Comparison of ENCODE assay signal across 15 cellular contexts in the genomic region with DNA sequence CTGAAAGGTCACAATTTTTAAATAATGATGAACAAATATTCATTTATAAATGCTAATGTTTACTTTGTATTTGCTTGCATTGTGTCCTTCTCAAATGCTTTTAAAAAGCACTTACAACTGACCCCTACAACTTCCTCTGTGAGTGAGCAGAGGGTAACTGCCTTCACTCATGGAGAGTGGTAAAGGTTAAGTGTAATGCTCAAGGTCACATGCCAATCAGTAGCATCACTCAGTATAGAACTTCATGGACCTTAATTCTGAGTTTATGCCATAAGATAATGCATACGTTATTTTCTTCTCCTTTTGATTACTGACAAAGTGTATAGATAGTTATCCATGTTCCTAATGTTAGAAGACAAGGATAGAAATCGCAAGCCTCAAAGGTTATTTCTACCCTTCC.
"Had no signal": no experiment of that assay in that cellular context is flagged by ENCODE, and none has a peak within 500 bp of the region (broad histone marks: within the 10 kb centered on the region; RNA-seq: fewer than 3 reads in every experiment).

No MANE protein-coding gene starts in this region.

- H3K9me3 ChIP-seq: adrenal gland, pancreas, thyroid gland had no signal

- H3K4me3 ChIP-seq: adrenal gland, cardiac muscle cell, dorsolateral prefrontal cortex, neural progenitor cell, pancreas, thyroid gland had no signal

- H3K36me3 ChIP-seq: adrenal gland, cardiac muscle cell, neural progenitor cell, pancreas, thyroid gland had no signal

- H3K4me2 ChIP-seq: neural progenitor cell had no signal

- H3K9ac ChIP-seq: neural progenitor cell had no signal

- H3K27me3 ChIP-seq: adrenal gland, cardiac muscle cell, dorsolateral prefrontal cortex, pancreas, thyroid gland had no signal

- DNase-seq: activated CD4-positive, alpha-beta memory T cell treated with anti-CD3 and anti-CD28 coated beads for 36 hours; activated CD4-positive, alpha-beta T cell treated with anti-CD3 and anti-CD28 coated beads for 36 hours; activated effector memory CD4-positive, alpha-beta T cell treated with anti-CD3 and anti-CD28 coated beads, Interleukin-2, amount 50 U/mL, for 16 hours; activated T-cell treated with anti-CD3 and anti-CD28 coated beads, Interleukin-2, amount 50 U/mL, for 4 hours; adrenal gland; dorsolateral prefrontal cortex; endodermal cell; islet precursor cell; naive B cell; pancreas; thyroid gland had no signal

- H3K27ac ChIP-seq: adrenal gland, cardiac muscle cell, neural progenitor cell, pancreas, thyroid gland had no signal

- H2AFZ ChIP-seq: neural progenitor cell had no signal

- ATAC-seq: activated CD4-positive, alpha-beta T cell treated with anti-CD3 and anti-CD28 coated beads for 36 hours; activated T-cell treated with anti-CD3 and anti-CD28 coated beads, Interleukin-2, amount 50 U/mL, for 4 hours; left lobe of liver; pancreas; stimulated activated effector memory CD8-positive, alpha-beta T cell treated with anti-CD3 and anti-CD28 coated beads, Interleukin-12 subunit alpha, Interleukin-12 subunit beta, amount 100 ng/mL, for 72 hours had no signal
